7 cellular contexts compared by ENCODE assay signal in genomic region chr2:46954951-46955571, GRCh38. TPM values are rescaled to one million over a fixed set of nuclear protein-coding genes. Genes with fewer than 3 reads are reported as not detected.
DNase-seq lines count a peak whose midpoint lies in the region; ATAC-seq and TF ChIP-seq lines count a peak whose summit lies in the region.

No MANE protein-coding gene starts in this region.

- peak overlapping the region; percentile 89 for H2BK20ac ChIP-seq in IMR-90 (ENCODE audit: low read depth, low read length)

- dilution Hi-C loops in IMR-90 (cut with HindIII; ENCODE audit: low sequenced_read_pairs, unreplicated experiment) = no loop called here

- H3K9me1 ChIP-seq in IMR-90 (ENCODE audit: insufficient read depth, low read length) = peaks cover 43% of the 10 kb centered on the region

- peak; percentile 21; the same call in 1 of the 2 replicates for TF ChIP-seq RAD21 in IMR-90 (IDR thresholded peaks at IDR 0.05; ENCODE audit: low read length)

- peak overlapping the region; percentile 89 for H2AK5ac ChIP-seq in IMR-90 (ENCODE audit: low read depth, low read length)

- WGBS in IMR-90 (ENCODE audit: extremely low coverage in 2 of 2, insufficient read length in 1 of 2), 2 experiments = 60% methylated on average over 1 of the region's 9 CpGs; no CpG with 5 or more reads in 1 of the 2 experiments
- WGBS in right lobe of liver (ENCODE audit: insufficient coverage, low coverage, low lambda C conversion rate, missing lambda C conversion rate) = 36% methylated on average over 9 of the region's 9 CpGs
- WGBS in transverse colon (ENCODE audit: low coverage in 1 of 2), 2 donors = 71 to 100% methylated on average over 2 to 9 of the region's 9 CpGs

- H3K27me3 ChIP-seq in IMR-90 (ENCODE audit: control insufficient read depth, insufficient read depth, low read length) (no peaks in the 10 kb centered on the region), right lobe of liver (no peaks in the 10 kb centered on the region), transverse colon (no peaks in the 10 kb centered on the region)

- peak overlapping the region; percentile 82 for H2BK5ac ChIP-seq in IMR-90 (ENCODE audit: low read depth, low read length, poor library complexity, severe bottlenecking)

- TF ChIP-seq EP300 in transverse colon (IDR thresholded peaks at IDR 0.05; ENCODE audit: low read depth) = no peak

- BruUV-seq in IMR-90 (replicated peaks; lab: Mats Ljungman, UMichigan) (no TSS peak), MCF 10A (replicated peaks; lab: Mats Ljungman, UMichigan) (no TSS peak)

- H3K27ac Mint-ChIP-seq in MCF 10A (ENCODE audit: low read depth, unreplicated experiment) = peak overlapping the region; percentile 77

- H3K14ac ChIP-seq in IMR-90 (replicated peaks; ENCODE audit: low read depth, low read length) = peak overlapping the region; percentile 90

- H3K9me3 Mint-ChIP-seq in MCF 10A (ENCODE audit: unreplicated experiment) = no peaks in the 10 kb centered on the region

- peak overlapping the region; percentile 60 for H2BK15ac ChIP-seq in IMR-90 (ENCODE audit: low read depth, low read length)

- H3K18ac ChIP-seq in IMR-90 (ENCODE audit: low read depth, low read length) = peak overlapping the region; percentile 52

- H3K23ac ChIP-seq in IMR-90 (ENCODE audit: low read depth, low read length) = peak overlapping the region; percentile 77

- TF ChIP-seq CTCF in IMR-90 (conservative IDR thresholded peaks at IDR 0.05; ENCODE audit: low read depth, low read length) (no peak), MCF 10A (IDR thresholded peaks at IDR 0.05; ENCODE audit: unreplicated experiment) (no peak), right lobe of liver (IDR thresholded peaks at IDR 0.05) (no peak), transverse colon (IDR thresholded peaks at IDR 0.05) (no peak)

- peak overlapping the region; percentile 39 for H4K5ac ChIP-seq in IMR-90 (ENCODE audit: low read depth, low read length)

- H3K4ac ChIP-seq in IMR-90 (ENCODE audit: low read depth, low read length) = peak overlapping the region; percentile 95

- H3K4me3 Mint-ChIP-seq in MCF 10A (ENCODE audit: unreplicated experiment) = peak overlapping the region; percentile 29

- H3K4me2 ChIP-seq in IMR-90 (ENCODE audit: low read depth, low read length) = peak overlapping the region; percentile 60

- H3K9ac ChIP-seq in IMR-90 (ENCODE audit: low read depth, low read length) = peak overlapping the region; percentile 15; the same call in 1 of the 2 replicates

- H2AFZ ChIP-seq in IMR-90 (replicated peaks; ENCODE audit: low read length, poor library complexity) = peak overlapping the region; percentile 83

- H3K9me3 ChIP-seq in IMR-90 (ENCODE audit: control insufficient read depth, insufficient read depth, low read length) (no peaks in the 10 kb centered on the region), right lobe of liver (no peaks in the 10 kb centered on the region), transverse colon (no peaks in the 10 kb centered on the region)

- POLR2A ChIA-PET in IMR-90 (lab: Charles Lee; ENCODE audit: unreplicated experiment) = no interaction called here
- POLR2A ChIA-PET in MCF 10A (lab: Yijun Ruan, JAX) = interaction anchor here (0.6 kb wide), 2 partner anchors 309 to 328 kb away, joined by 3 to 4 read pairs; no protein-coding TSS in a partner anchor

- peak overlapping the region; percentile 90 for H2BK120ac ChIP-seq in IMR-90 (ENCODE audit: low read depth, low read length)

- H3K36me3 Mint-ChIP-seq in MCF 10A (ENCODE audit: insufficient read depth, unreplicated experiment) = peaks cover 60% of the 10 kb centered on the region

- ATAC-seq in IMR-90 (ENCODE audit: low read depth) = peak; percentile 97
- ATAC-seq in right lobe of liver = peak; percentile 8 to 67 (median 24)
- no peak for ATAC-seq in GM18511 (IDR thresholded peaks at IDR 0.05; ENCODE audit: unreplicated experiment)
- no peak for ATAC-seq in HG03378 (IDR thresholded peaks at IDR 0.05; ENCODE audit: unreplicated experiment)

- intact Hi-C loops in IMR-90 (cut with micrococcal nuclease) (no loop called here), MCF 10A (cut with micrococcal nuclease) (no loop called here), right lobe of liver (cut with DNase I) (no loop called here), transverse colon (cut with DNase I; ENCODE audit: low total_unique reads) (no loop called here)

- TF ChIP-seq POLR2A in IMR-90 (IDR thresholded peaks at IDR 0.05; ENCODE audit: low read depth, low read length) (no peak), right lobe of liver (IDR thresholded peaks at IDR 0.05) (no peak), transverse colon (IDR thresholded peaks at IDR 0.05) (no peak)

- H3K4me3 ChIP-seq in IMR-90 (ENCODE audit: insufficient read depth, low read depth, low read length) = no peak overlapping the region
- H3K4me3 ChIP-seq in right lobe of liver = no peak overlapping the region
- H3K4me3 ChIP-seq in transverse colon = no peak overlapping the region

- H3K27ac ChIP-seq in IMR-90 (ENCODE audit: insufficient read depth, low read length) (peak overlapping the region; percentile 84), right lobe of liver (peak overlapping the region in 2 of 3 donors; percentile 24 to 78), transverse colon (peak overlapping the region; percentile 24 to 54 (median 44))

- peak overlapping the region; percentile 97 for H4K91ac ChIP-seq in IMR-90 (ENCODE audit: insufficient read depth, low read depth, low read length)

- peak overlapping the region; percentile 54 to 88 for H4K8ac ChIP-seq in IMR-90 (ENCODE audit: low read depth in 2 of 2, low read length in 2 of 2)

- CTCF ChIA-PET in IMR-90 (lab: Yijun Ruan, JAX) = no interaction called here
- CTCF ChIA-PET in MCF 10A (lab: Yijun Ruan, JAX) = interaction anchor here (0.7 to 1.2 kb wide), 2 partner anchors 11 to 20 kb away, joined by 3 read pairs; no protein-coding TSS in a partner anchor

- peaks cover 27 to 82% of the 10 kb centered on the region in 2 experiments for H3K79me1 ChIP-seq in IMR-90 (ENCODE audit: low read depth in 1 of 2, low read length in 2 of 2)

- H3K56ac ChIP-seq in IMR-90 (ENCODE audit: extremely low read depth, insufficient read depth, low read length) = peak overlapping the region; percentile 67

- DNase-seq in IMR-90 = peak; percentile 93
- DNase-seq in MCF 10A (ENCODE audit: unreplicated experiment) = peak; percentile 57
- peak in 2 of 3 donors; percentile 66 to 76 for DNase-seq in right lobe of liver
- peak; percentile 41 for DNase-seq in transverse colon
- no peak for DNase-seq in stimulated activated CD4-positive, alpha-beta T cell treated with anti-CD3 and anti-CD28 coated beads, Interleukin-4, amount 100 ng/mL, for 1 hour

- peaks cover 18% of the 10 kb centered on the region for H3K4me1 Mint-ChIP-seq in MCF 10A (ENCODE audit: insufficient read depth, unreplicated experiment)

- H4K20me1 ChIP-seq in IMR-90 (ENCODE audit: insufficient read depth, low read length) = no peaks in the 10 kb centered on the region

- peak overlapping the region; percentile 37 for H2AK9ac ChIP-seq in IMR-90 (replicated peaks; ENCODE audit: low read depth, low read length, poor library complexity)

- peaks cover 13% of the 10 kb centered on the region for H3K4me1 ChIP-seq in IMR-90 (ENCODE audit: control insufficient read depth, insufficient read depth, low read length)
- peaks cover 0 to 39% (median 19%) of the 10 kb centered on the region in 4 donors for H3K4me1 ChIP-seq in right lobe of liver
- H3K4me1 ChIP-seq in transverse colon = peaks cover 5 to 12% (median 7%) of the 10 kb centered on the region in 4 donors

- no peaks in the 10 kb centered on the region for H3K27me3 Mint-ChIP-seq in MCF 10A (ENCODE audit: insufficient read depth, unreplicated experiment)

- H3K36me3 ChIP-seq in IMR-90 (ENCODE audit: control insufficient read depth, insufficient read depth, low read length) = peaks cover 58% of the 10 kb centered on the region
- H3K36me3 ChIP-seq in right lobe of liver = peaks cover 0 to 19% (median 0%) of the 10 kb centered on the region in 4 donors
- H3K36me3 ChIP-seq in transverse colon = peaks cover 0 to 10% (median 2%) of the 10 kb centered on the region in 4 donors

- in situ Hi-C loops in IMR-90 (cut with MboI; ENCODE audit: low sequenced_read_pairs) (no loop called here), transverse colon (cut with MboI; ENCODE audit: low pct_ligation_motif_present in 1 of 4, low pct_unique_long_range_greater_than_20kb in 1 of 4, low sequenced_read_pairs in 3 of 4) (no loop called here)

TF ChIP-seq in IMR-90, 13 proteins besides CTCF, POLR2A, EP300 and RAD21:
- TF ChIP-seq SMC3 (IDR thresholded peaks at IDR 0.05; ENCODE audit: low read depth, low read length) (peak; percentile 14; the same call in 1 of the 2 replicates), NFE2L2 (IDR thresholded peaks at IDR 0.05; ENCODE audit: low read depth, low read length) (peak; percentile 77; the same call in 1 of the 2 replicates), MAZ (IDR thresholded peaks at IDR 0.05; ENCODE audit: borderline replicate concordance, low read depth, low read length) (peak; percentile 52; the same call in 1 of the 2 replicates), MXI1 (IDR thresholded peaks at IDR 0.05; ENCODE audit: borderline replicate concordance, low read depth, low read length) (peak; percentile 88; the same call in 1 of the 2 replicates), CHD1 (IDR thresholded peaks at IDR 0.05; ENCODE audit: low read depth, low read length) (no peak), FOS (IDR thresholded peaks at IDR 0.05; ENCODE audit: low read depth, low read length) (peak; percentile 54; the same call in 1 of the 2 replicates), MAFK (IDR thresholded peaks at IDR 0.05; ENCODE audit: low read depth, low read length) (no peak)
TF ChIP-seq in IMR-90: peak in this region for 5.

RNA-seq across cellular contexts. Expression of gene TTC7A, which starts 14.0 kb away (rescaled TPM):
- 10.6 and 11.8 TPM in 2 replicates for total RNA-seq in IMR-90 (2012; rRNA removed)
- polyA plus RNA-seq in IMR-90 (2012; rRNA removed) = 23.0 and 23.9 TPM in 2 replicates
- 13.6 and 14.0 TPM in 2 replicates for polyA plus RNA-seq in IMR-90 (2012; cell fraction: cytosol; rRNA removed)
- 111 and 172 TPM in 2 replicates for polyA plus RNA-seq in IMR-90 (2012; cell fraction: nucleus; rRNA removed; ENCODE audit: low replicate concordance)
- total RNA-seq in MCF 10A (2022) = 23.2 and 24.8 TPM in 2 replicates
- total RNA-seq in right lobe of liver = 10 to 100 TPM in 2 of 6 experiments, 1 to 10 TPM in 4; 7.6 to 15.5 (median 9.8) TPM
- total RNA-seq in transverse colon = 100 to 1,000 TPM in 1 of 4 donors, 10 to 100 TPM in 3; 40.2 to 212 (median 51.2) TPM

RNA-seq across cellular contexts. Expression of gene MCFD2, which starts 39.5 kb away (rescaled TPM):
- total RNA-seq in IMR-90 (2012; rRNA removed) (177 and 219 TPM in 2 replicates), MCF 10A (2022) (157 and 238 TPM in 2 replicates), right lobe of liver (100 to 1,000 TPM in 3 of 6 experiments, 10 to 100 TPM in 3; 85.0 to 147 (median 99.2) TPM), transverse colon (10 to 100 TPM; 14.5 to 40.1 (median 26.8) TPM)
- 127 and 145 TPM in 2 replicates for polyA plus RNA-seq in IMR-90 (2012; rRNA removed)
- polyA plus RNA-seq in IMR-90 (2012; cell fraction: cytosol; rRNA removed) = 51.2 and 117 TPM in 2 replicates
- 56.9 and 86.4 TPM in 2 replicates for polyA plus RNA-seq in IMR-90 (2012; cell fraction: nucleus; rRNA removed; ENCODE audit: low replicate concordance)

Comparison
In these comparisons a context has a peak if more than half of its experiments do, and no peak if none do; other contexts are left out.
1. ATAC-seq: peak in IMR-90 (single experiment) and right lobe of liver (4 of 4); none in GM18511 (single experiment) and HG03378 (single experiment).
2. Peak in every context shown above with its lines, with median percentiles within 50 percentile points of each other: H3K27ac ChIP-seq.